ENCODE assay signal across 9 cellular contexts in genomic region chr1:228804640-228805413, GRCh38.
A peak's percentile ranks its signal among the peaks of the same experiment; 100 is the strongest.
DNase-seq lines count a peak whose midpoint lies in the region; ATAC-seq and TF ChIP-seq lines count a peak whose summit lies in the region.
"Had no signal": no experiment of that assay in that cellular context is flagged by ENCODE, and none has a peak within 500 bp of the region (broad histone marks: within the 10 kb centered on the region; RNA-seq: fewer than 3 reads in every experiment).

No MANE protein-coding gene starts in this region.

- CTCF ChIA-PET in mammary epithelial cell (lab: Charles Lee; ENCODE audit: low non-redundant PET): no interaction called here

- dilution Hi-C loops in mammary epithelial cell (cut with HindIII; ENCODE audit: low sequenced_read_pairs): no loop called here

- no peaks in the 10 kb centered on the region for H3K79me2 ChIP-seq in mammary epithelial cell (ENCODE audit: insufficient read depth, low read length)

- in situ Hi-C loops in mammary epithelial cell (cut with MboI; ENCODE audit: low sequenced_read_pairs in 2 of 2): no loop called here

- TF ChIP-seq CTCF in mammary epithelial cell (conservative IDR thresholded peaks at IDR 0.05 in 1 of 2, IDR thresholded peaks at IDR 0.05 in 1 of 2; ENCODE audit: extremely low read depth in 1 of 2, insufficient read depth in 1 of 2, low read depth in 1 of 2, low read length in 2 of 2) (no peak), chondrocyte (IDR thresholded peaks at IDR 0.05) (no peak)

- H3K9me3 ChIP-seq in mammary epithelial cell (replicated peaks; ENCODE audit: insufficient read depth, low read length): no peaks in the 10 kb centered on the region

- H3K27ac Mint-ChIP-seq in central memory CD8-positive, alpha-beta T cell (ENCODE audit: low read depth): peak overlapping the region; percentile 79
- H3K27ac Mint-ChIP-seq in chondrocyte (ENCODE audit: unreplicated experiment): no peak overlapping the region

- H3K4me2 ChIP-seq in mammary epithelial cell (ENCODE audit: insufficient read depth, low read depth, low read length): no peak overlapping the region

- no peak overlapping the region for H3K27ac ChIP-seq in mammary epithelial cell (ENCODE audit: insufficient read depth, low read depth, low read length)
- H3K27ac ChIP-seq: cardiac muscle cell had no signal

- no peaks in the 10 kb centered on the region for H3K36me3 ChIP-seq in H7 (replicated peaks; ENCODE audit: control insufficient read depth, insufficient read depth, low read length)
- H3K36me3 ChIP-seq in mammary epithelial cell (ENCODE audit: insufficient read depth, low read length): no peaks in the 10 kb centered on the region
- H3K36me3 ChIP-seq: cardiac muscle cell had no signal

- no peak overlapping the region for H2AFZ ChIP-seq in mammary epithelial cell (ENCODE audit: low read depth, low read length)

- no peak overlapping the region for H3K9ac ChIP-seq in mammary epithelial cell (ENCODE audit: insufficient read depth, low read length)

- BruUV-seq in mammary epithelial cell (replicated peaks; lab: Mats Ljungman, UMichigan): no TSS peak

- DNase-seq in H7 (peak; percentile 30), NCI-H2107 treated with DMSO at 0.1 percent for 48 hours (lab: John Stamatoyannopoulos, UW; ENCODE audit: unreplicated experiment) (peak; percentile 56), mammary epithelial cell (no peak), chondrocyte (ENCODE audit: low spot score) (no peak), CD1c-positive myeloid dendritic cell (ENCODE audit: extremely low spot score) (no peak)
- DNase-seq in central memory CD8-positive, alpha-beta T cell (ENCODE audit: low spot score in 2 of 2): no peak
- DNase-seq in stimulated activated CD4-positive, alpha-beta T cell treated with anti-CD3 and anti-CD28 coated beads, Interleukin-1b, Interleukin-23, amount 100 ng/mL, for 48 hours: peak; percentile 66

- no peaks in the 10 kb centered on the region for H3K9me3 Mint-ChIP-seq in central memory CD8-positive, alpha-beta T cell
- H3K9me3 Mint-ChIP-seq in chondrocyte (ENCODE audit: low read depth): no peaks in the 10 kb centered on the region

- H3K27me3 ChIP-seq in H7 (ENCODE audit: control insufficient read depth, insufficient read depth, low read length) (no peaks in the 10 kb centered on the region), mammary epithelial cell (ENCODE audit: insufficient read depth, low read length) (peaks cover 6% of the 10 kb centered on the region)

- intact Hi-C loops in mammary epithelial cell (cut with micrococcal nuclease): no loop called here

- no peaks in the 10 kb centered on the region for H3K4me1 ChIP-seq in mammary epithelial cell (ENCODE audit: insufficient read depth, low read length)

- H3K27me3 Mint-ChIP-seq in central memory CD8-positive, alpha-beta T cell: no peaks in the 10 kb centered on the region
- H3K27me3 Mint-ChIP-seq in chondrocyte (ENCODE audit: low read depth): peaks cover 22% of the 10 kb centered on the region

- WGBS in mammary epithelial cell (ENCODE audit: low coverage, missing lambda C conversion rate): 67% methylated on average over 10 of the region's 11 CpGs

- H4K20me1 ChIP-seq in mammary epithelial cell (ENCODE audit: insufficient read depth, low read length): no peaks in the 10 kb centered on the region

- peak; percentile 46 for ATAC-seq in central memory CD8-positive, alpha-beta T cell (replicated peaks; ENCODE audit: extremely low read depth, poor library complexity, severe bottlenecking)
- ATAC-seq in GM19397 (IDR thresholded peaks at IDR 0.05; ENCODE audit: unreplicated experiment): no peak

- H3K4me3 Mint-ChIP-seq in central memory CD8-positive, alpha-beta T cell: peak overlapping the region; percentile 60
- H3K4me3 Mint-ChIP-seq in chondrocyte (ENCODE audit: unreplicated experiment): no peak overlapping the region

- H3K4me3 ChIP-seq in H7 (ENCODE audit: insufficient read depth, low read depth, low read length) (no peak overlapping the region), mammary epithelial cell (replicated peaks in 1 of 3; ENCODE audit: insufficient read depth in 1 of 3, low read depth in 2 of 3, low read length in 3 of 3) (no peak overlapping the region)
- H3K4me3 ChIP-seq: cardiac muscle cell had no signal

- no peaks in the 10 kb centered on the region for H3K36me3 Mint-ChIP-seq in central memory CD8-positive, alpha-beta T cell (ENCODE audit: insufficient read depth)
- H3K36me3 Mint-ChIP-seq in chondrocyte (ENCODE audit: low read depth): peaks cover 2% of the 10 kb centered on the region

- H3K4me1 Mint-ChIP-seq in central memory CD8-positive, alpha-beta T cell: peaks cover 20% of the 10 kb centered on the region
- peaks cover 7% of the 10 kb centered on the region for H3K4me1 Mint-ChIP-seq in chondrocyte (ENCODE audit: low read depth)

Comparison
In these comparisons a context has a peak if more than half of its experiments do, and no peak if none do; other contexts are left out.
1. DNase-seq: peak in H7 (single experiment), NCI-H2107 treated with DMSO at 0.1 percent for 48 hours (single experiment) and stimulated activated CD4-positive, alpha-beta T cell treated with anti-CD3 and anti-CD28 coated beads, Interleukin-1b, Interleukin-23, amount 100 ng/mL, for 48 hours (single experiment); none in central memory CD8-positive, alpha-beta T cell (0 of 2), mammary epithelial cell (single experiment), chondrocyte (single experiment) and CD1c-positive myeloid dendritic cell (single experiment).